ENCODE assay signal across 8 cellular contexts in genomic region chr9:129458663-129459549, GRCh38.
DNase-seq lines count a peak whose midpoint lies in the region; ATAC-seq and TF ChIP-seq lines count a peak whose summit lies in the region.

No MANE protein-coding gene starts in this region.

- no peaks in the 10 kb centered on the region for H3K9me3 ChIP-seq in CD8-positive, alpha-beta memory T cell (ENCODE audit: low read length)
- H3K9me3 ChIP-seq in right atrium auricular region (no peaks in the 10 kb centered on the region), skeletal muscle satellite cell (replicated peaks; ENCODE audit: low read length) (no peaks in the 10 kb centered on the region)

- H3K27me3 Mint-ChIP-seq in CD8-positive, alpha-beta memory T cell = no peaks in the 10 kb centered on the region
- H3K27me3 Mint-ChIP-seq in activated T-cell treated with anti-CD3 and anti-CD28 coated beads, Interleukin-2, amount 50 U/mL, for 72 hours (ENCODE audit: low read depth) = no peaks in the 10 kb centered on the region

- H3K36me3 Mint-ChIP-seq in CD8-positive, alpha-beta memory T cell = no peaks in the 10 kb centered on the region
- no peaks in the 10 kb centered on the region for H3K36me3 Mint-ChIP-seq in activated T-cell treated with anti-CD3 and anti-CD28 coated beads, Interleukin-2, amount 50 U/mL, for 72 hours (ENCODE audit: insufficient read depth in 2 of 2)

- no peak for TF ChIP-seq CTCF in right atrium auricular region (IDR thresholded peaks at IDR 0.05)

- CTCF ChIA-PET in CD8-positive, alpha-beta memory T cell (lab: Charles Lee) = interaction anchor here (1.0 to 2.7 kb wide), 10 partner anchors 23 to 327 kb away, joined by 3 to 11 read pairs (median 6); no protein-coding TSS in a partner anchor

- peak overlapping the region; percentile 94 for H3K27ac ChIP-seq in CD8-positive, alpha-beta memory T cell (ENCODE audit: low read depth, low read length)
- peak overlapping the region; percentile 89 to 95 for H3K27ac ChIP-seq in right atrium auricular region

- peaks cover 50% of the 10 kb centered on the region for H3K4me1 ChIP-seq in CD8-positive, alpha-beta memory T cell (ENCODE audit: insufficient read depth, low read length)
- H3K4me1 ChIP-seq in right atrium auricular region (peaks cover 0 to 36% of the 10 kb centered on the region in 2 donors), skeletal muscle satellite cell (ENCODE audit: control insufficient read depth, insufficient read depth, low read length) (peaks cover 41% of the 10 kb centered on the region)

- H3K9me3 Mint-ChIP-seq in CD8-positive, alpha-beta memory T cell = peaks cover 0 to 2% (median 0%) of the 10 kb centered on the region in 5 donors
- peaks cover 0 to 9% of the 10 kb centered on the region in 2 donors for H3K9me3 Mint-ChIP-seq in activated T-cell treated with anti-CD3 and anti-CD28 coated beads, Interleukin-2, amount 50 U/mL, for 72 hours

- peak overlapping the region; percentile 58 to 88 (median 72) for H3K4me3 Mint-ChIP-seq in CD8-positive, alpha-beta memory T cell
- peak overlapping the region; percentile 78 to 86 for H3K4me3 Mint-ChIP-seq in activated T-cell treated with anti-CD3 and anti-CD28 coated beads, Interleukin-2, amount 50 U/mL, for 72 hours

- H3K27me3 ChIP-seq in CD8-positive, alpha-beta memory T cell (ENCODE audit: insufficient read depth, low read length, poor library complexity, severe bottlenecking) = no peaks in the 10 kb centered on the region
- H3K27me3 ChIP-seq in right atrium auricular region (no peaks in the 10 kb centered on the region), skeletal muscle satellite cell (ENCODE audit: control insufficient read depth, insufficient read depth, low read length) (no peaks in the 10 kb centered on the region)

- H3K4me2 ChIP-seq in skeletal muscle satellite cell (ENCODE audit: low read length) = peak overlapping the region; percentile 57

- peak; percentile 5 to 10 for ATAC-seq in activated T-cell treated with anti-CD3 and anti-CD28 coated beads, Interleukin-2, amount 50 U/mL, for 72 hours (replicated peaks in 1 of 2)
- no peak for ATAC-seq in HG03025 (IDR thresholded peaks at IDR 0.05; ENCODE audit: low FRiP score, unreplicated experiment)
- no peak for ATAC-seq in GM18909 (IDR thresholded peaks at IDR 0.05; ENCODE audit: poor library complexity, unreplicated experiment)
- ATAC-seq in HG02763 (IDR thresholded peaks at IDR 0.05; ENCODE audit: unreplicated experiment) = no peak

- no peaks in the 10 kb centered on the region for H3K36me3 ChIP-seq in CD8-positive, alpha-beta memory T cell (ENCODE audit: insufficient read depth, low read length)
- H3K36me3 ChIP-seq in right atrium auricular region (no peaks in the 10 kb centered on the region), skeletal muscle satellite cell (ENCODE audit: insufficient read depth, low read length) (no peaks in the 10 kb centered on the region)

- H3K9ac ChIP-seq in skeletal muscle satellite cell (ENCODE audit: low read depth, low read length) = peak overlapping the region; percentile 14

- peak overlapping the region; percentile 93 to 98 (median 95) for H3K27ac Mint-ChIP-seq in CD8-positive, alpha-beta memory T cell
- H3K27ac Mint-ChIP-seq in activated T-cell treated with anti-CD3 and anti-CD28 coated beads, Interleukin-2, amount 50 U/mL, for 72 hours = no peak overlapping the region

- POLR2A ChIA-PET in CD8-positive, alpha-beta memory T cell (lab: Charles Lee) = interaction anchor here (0.6 to 3.3 kb wide), 11 partner anchors 9 to 319 kb away, joined by 3 to 22 read pairs (median 5); no protein-coding TSS in a partner anchor

- peaks cover 36 to 64% (median 46%) of the 10 kb centered on the region in 3 donors for H3K4me1 Mint-ChIP-seq in CD8-positive, alpha-beta memory T cell
- peaks cover 43% of the 10 kb centered on the region for H3K4me1 Mint-ChIP-seq in activated T-cell treated with anti-CD3 and anti-CD28 coated beads, Interleukin-2, amount 50 U/mL, for 72 hours (ENCODE audit: low read depth)

- DNase-seq in CD8-positive, alpha-beta memory T cell = peak; percentile 8 to 70 (median 44)
- DNase-seq in NCI-H1092 treated with DMSO at 0.1 percent for 48 hours (lab: John Stamatoyannopoulos, UW) (peak; percentile 80), right atrium auricular region (ENCODE audit: low spot score) (no peak)
- peak; percentile 43 to 51 for DNase-seq in activated T-cell treated with anti-CD3 and anti-CD28 coated beads, Interleukin-2, amount 50 U/mL, for 72 hours

- peak overlapping the region; percentile 31 for H3K4me3 ChIP-seq in CD8-positive, alpha-beta memory T cell (ENCODE audit: low read length)
- H3K4me3 ChIP-seq in right atrium auricular region = peak overlapping the region in 1 of 2 donors; percentile 23
- H3K4me3 ChIP-seq in skeletal muscle satellite cell (ENCODE audit: low read length) = peak overlapping the region; percentile 30

Comparison
In these comparisons a context has a peak if more than half of its experiments do, and no peak if none do; other contexts are left out.
1. ATAC-seq: peak in activated T-cell treated with anti-CD3 and anti-CD28 coated beads, Interleukin-2, amount 50 U/mL, for 72 hours (2 of 2); none in HG03025 (single experiment), GM18909 (single experiment) and HG02763 (single experiment).